8 cellular contexts compared by ENCODE assay signal in genomic region chr17:55743103-55743679, GRCh38. TPM values are rescaled to one million over a fixed set of nuclear protein-coding genes. Genes with fewer than 3 reads are reported as not detected.
DNase-seq lines count a peak whose midpoint lies in the region; ATAC-seq lines count a peak whose summit lies in the region.

No MANE protein-coding gene starts in this region.

- H3K9me3 ChIP-seq in T-helper 17 cell (ENCODE audit: control insufficient read depth, low read length, poor library complexity, severe bottlenecking): no peaks in the 10 kb centered on the region

- no peaks in the 10 kb centered on the region for H3K36me3 Mint-ChIP-seq in T-helper 17 cell (ENCODE audit: low read depth)

- peaks cover 45% of the 10 kb centered on the region for H3K27me3 Mint-ChIP-seq in T-helper 17 cell

- no peak overlapping the region for H3K4me3 Mint-ChIP-seq in T-helper 17 cell

- no peak overlapping the region for H3K27ac Mint-ChIP-seq in T-helper 17 cell

- intact Hi-C loops in left colon (cut with DNase I, micrococcal nuclease): no loop called here

- DNase-seq in NCI-H69 (lab: John Stamatoyannopoulos, UW) (peak; percentile 96), left colon (peak; percentile 56 to 75), GOT3 (lab: John Stamatoyannopoulos, UW) (no peak), T-helper 17 cell (no peak)
- no peak for DNase-seq in stimulated activated CD4-positive, alpha-beta T cell treated with anti-CD3 and anti-CD28 coated beads, Interleukin-4, amount 100 ng/mL, for 4 hours

- ATAC-seq in GM18520 (IDR thresholded peaks at IDR 0.05; ENCODE audit: unreplicated experiment) (peak; percentile 25), HG02798 (IDR thresholded peaks at IDR 0.05; ENCODE audit: poor library complexity, unreplicated experiment) (peak; percentile 32), left colon (peak; percentile 77), T-helper 17 cell (no peak), GM18861 (IDR thresholded peaks at IDR 0.05; ENCODE audit: unreplicated experiment) (no peak)

- no peaks in the 10 kb centered on the region for H3K4me1 Mint-ChIP-seq in T-helper 17 cell

RNA-seq across cellular contexts. Expression of gene PCTP, which starts 7.7 kb away (rescaled TPM):
- total RNA-seq in left colon (10 to 100 TPM; 36.9 to 38.9 TPM), T-helper 17 cell (1 to 10 TPM; 1.5 to 8.8 TPM)

RNA-seq across cellular contexts. Expression of gene TMEM100, which starts 20.5 kb away (rescaled TPM):
- total RNA-seq in left colon (1 to 10 TPM; 4.9 to 6.1 TPM), T-helper 17 cell (not detected)

Comparison
In these comparisons a context has a peak if more than half of its experiments do, and no peak if none do; other contexts are left out.
1. ATAC-seq: peak in GM18520 (single experiment), HG02798 (single experiment) and left colon (single experiment); none in T-helper 17 cell (single experiment) and GM18861 (single experiment).
2. DNase-seq: peak in NCI-H69 (single experiment) and left colon (2 of 2); none in GOT3 (single experiment), T-helper 17 cell (0 of 3) and stimulated activated CD4-positive, alpha-beta T cell treated with anti-CD3 and anti-CD28 coated beads, Interleukin-4, amount 100 ng/mL, for 4 hours (0 of 2).
3. RNA of gene TMEM100, which starts 20.5 kb away (total RNA-seq): 4.9 to 6.1 TPM in left colon; not detected in T-helper 17 cell; every median in the first group is over 4 times any median in the second.